ENCODE assay signal across 3 cellular contexts in the genomic region with DNA sequence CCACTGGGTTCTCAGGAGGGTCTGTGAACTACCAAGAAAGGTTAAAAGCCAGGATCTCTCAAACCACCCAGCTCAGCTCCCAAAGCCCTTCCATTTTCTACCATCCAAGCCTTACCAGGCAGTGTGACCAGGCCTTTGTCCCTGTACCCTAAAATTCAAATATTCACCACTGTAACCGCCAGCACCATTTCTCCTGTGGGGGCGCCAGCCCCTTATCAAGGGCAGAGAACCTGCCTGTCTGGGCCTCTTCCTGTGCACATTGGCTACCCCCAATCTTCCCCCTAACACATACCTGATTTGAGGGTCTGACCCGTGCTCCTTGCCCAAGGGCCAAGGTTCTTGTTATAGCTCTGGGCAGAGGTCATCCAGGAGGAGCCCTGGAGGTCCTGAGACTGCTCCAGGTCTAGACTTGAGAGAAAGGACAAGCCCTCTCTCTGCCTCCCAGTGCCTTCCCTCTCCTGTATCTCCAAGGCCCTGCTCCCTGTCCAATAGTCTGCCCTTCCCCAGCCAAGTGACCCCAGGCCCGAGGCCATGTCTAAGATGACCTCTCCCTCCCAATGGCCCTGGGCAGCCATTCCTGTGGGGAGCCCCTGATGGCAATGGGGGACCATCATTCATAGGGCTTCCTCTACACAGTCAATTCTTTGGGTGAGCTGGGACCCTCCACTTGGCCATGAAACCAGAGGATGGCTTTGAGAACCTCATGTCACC.
TF ChIP-seq lines count a peak whose summit lies in the region.

No MANE protein-coding gene starts in this region.

TF ChIP-seq in SK-N-SH, 30 proteins besides CTCF, POLR2A, EP300 and RAD21:
- TF ChIP-seq TCF12 (IDR thresholded peaks at IDR 0.05) (no peak), REST (IDR thresholded peaks at IDR 0.05; ENCODE audit: low read depth, low read length) (no peak), GATA2 (CRISPR knock-in tag; IDR thresholded peaks at IDR 0.05) (no peak), NRF1 (IDR thresholded peaks at IDR 0.05; ENCODE audit: low read depth, low read length) (no peak), PBX3 (IDR thresholded peaks at IDR 0.05) (no peak)

TF ChIP-seq in SK-N-SH treated with all-trans-retinoic acid at 6 μM for 48 hours, 23 proteins besides CTCF, POLR2A, EP300 and RAD21 (continues in another document):
- no peak for TF ChIP-seq ARNTL (CRISPR knock-in tag; IDR thresholded peaks at IDR 0.05; ENCODE audit: borderline replicate concordance, low read depth)
- TF ChIP-seq ZNF565 (CRISPR knock-in tag; conservative IDR thresholded peaks at IDR 0.05; ENCODE audit: low read depth): no peak
- TF ChIP-seq PATZ1 (CRISPR knock-in tag; IDR thresholded peaks at IDR 0.05; ENCODE audit: borderline replicate concordance): no peak
- no peak for TF ChIP-seq ZNF70 (CRISPR knock-in tag; IDR thresholded peaks at IDR 0.05)
- TF ChIP-seq TSHZ2 (CRISPR knock-in tag; IDR thresholded peaks at IDR 0.05): no peak
- no peak for TF ChIP-seq ZFP3 (CRISPR knock-in tag; IDR thresholded peaks at IDR 0.05)
- TF ChIP-seq GLIS3 (CRISPR knock-in tag; IDR thresholded peaks at IDR 0.05): no peak
- no peak for TF ChIP-seq RARB (CRISPR knock-in tag; IDR thresholded peaks at IDR 0.05)
- no peak for TF ChIP-seq ESRRG (CRISPR knock-in tag; IDR thresholded peaks at IDR 0.05)
- TF ChIP-seq OSR1 (CRISPR knock-in tag; IDR thresholded peaks at IDR 0.05): no peak
- no peak for TF ChIP-seq ZFP30 (CRISPR knock-in tag; IDR thresholded peaks at IDR 0.05)
- TF ChIP-seq, protein P1, sequence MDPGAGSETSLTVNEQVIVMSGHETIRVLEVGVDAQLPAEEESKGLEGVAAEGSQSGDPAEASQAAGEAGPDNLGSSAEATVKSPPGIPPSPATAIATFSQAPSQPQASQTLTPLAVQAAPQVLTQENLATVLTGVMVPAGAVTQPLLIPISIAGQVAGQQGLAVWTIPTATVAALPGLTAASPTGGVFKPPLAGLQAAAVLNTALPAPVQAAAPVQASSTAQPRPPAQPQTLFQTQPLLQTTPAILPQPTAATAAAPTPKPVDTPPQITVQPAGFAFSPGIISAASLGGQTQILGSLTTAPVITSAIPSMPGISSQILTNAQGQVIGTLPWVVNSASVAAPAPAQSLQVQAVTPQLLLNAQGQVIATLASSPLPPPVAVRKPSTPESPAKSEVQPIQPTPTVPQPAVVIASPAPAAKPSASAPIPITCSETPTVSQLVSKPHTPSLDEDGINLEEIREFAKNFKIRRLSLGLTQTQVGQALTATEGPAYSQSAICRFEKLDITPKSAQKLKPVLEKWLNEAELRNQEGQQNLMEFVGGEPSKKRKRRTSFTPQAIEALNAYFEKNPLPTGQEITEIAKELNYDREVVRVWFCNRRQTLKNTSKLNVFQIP (CRISPR knock-in tag; IDR thresholded peaks at IDR 0.05; ENCODE audit: borderline replicate concordance, low read depth): no peak
- TF ChIP-seq CSDC2 (CRISPR knock-in tag; IDR thresholded peaks at IDR 0.05): no peak
- TF ChIP-seq CREB5 (CRISPR knock-in tag; IDR thresholded peaks at IDR 0.05; ENCODE audit: low read depth): no peak
- TF ChIP-seq TOX (CRISPR knock-in tag; IDR thresholded peaks at IDR 0.05; ENCODE audit: borderline replicate concordance): no peak
- no peak for TF ChIP-seq ZC3H10 (CRISPR knock-in tag; IDR thresholded peaks at IDR 0.05)
- no peak for TF ChIP-seq BACH2 (CRISPR knock-in tag; IDR thresholded peaks at IDR 0.05; ENCODE audit: borderline replicate concordance)

TF ChIP-seq in WTC11, 78 proteins besides CTCF, POLR2A, EP300 and RAD21:
- TF ChIP-seq FOXJ3 (CRISPR knock-in tag; IDR thresholded peaks at IDR 0.05; ENCODE audit: borderline replicate concordance) (no peak), USF2 (CRISPR knock-in tag; IDR thresholded peaks at IDR 0.05) (no peak), EMX1 (CRISPR knock-in tag; IDR thresholded peaks at IDR 0.05) (no peak), ZBTB21 (CRISPR knock-in tag; IDR thresholded peaks at IDR 0.05; ENCODE audit: borderline replicate concordance) (no peak), CREM (CRISPR knock-in tag; IDR thresholded peaks at IDR 0.05) (no peak), TEAD1 (CRISPR knock-in tag; IDR thresholded peaks at IDR 0.05) (no peak), GABPB1 (CRISPR knock-in tag; IDR thresholded peaks at IDR 0.05) (no peak)
- TF ChIP-seq, protein P2, sequence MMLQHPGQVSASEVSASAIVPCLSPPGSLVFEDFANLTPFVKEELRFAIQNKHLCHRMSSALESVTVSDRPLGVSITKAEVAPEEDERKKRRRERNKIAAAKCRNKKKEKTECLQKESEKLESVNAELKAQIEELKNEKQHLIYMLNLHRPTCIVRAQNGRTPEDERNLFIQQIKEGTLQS (CRISPR knock-in tag; conservative IDR thresholded peaks at IDR 0.05): no peak
